26 cellular contexts compared by ENCODE assay signal in genomic region chr17:56173026-56173425, GRCh38. TPM values are rescaled to one million over a fixed set of nuclear protein-coding genes. Genes with fewer than 3 reads are reported as not detected.
DNase-seq lines count a peak whose midpoint lies in the region; ATAC-seq and TF ChIP-seq lines count a peak whose summit lies in the region.
"Had no signal": no experiment of that assay in that cellular context is flagged by ENCODE, and none has a peak within 500 bp of the region (broad histone marks: within the 10 kb centered on the region; RNA-seq: fewer than 3 reads in every experiment).

No MANE protein-coding gene starts in this region.

- ATAC-seq in heart right ventricle: peak in 5 of 8 donors; percentile 22 to 51 (median 38)
- ATAC-seq in HG02623 (IDR thresholded peaks at IDR 0.05; ENCODE audit: unreplicated experiment): no peak
- ATAC-seq: left colon had no signal

- H3K9ac ChIP-seq in Loucy (ENCODE audit: low read depth, low read length, poor library complexity, severe bottlenecking): no peak overlapping the region
- no peak overlapping the region for H3K9ac ChIP-seq in rectal smooth muscle tissue (ENCODE audit: low read length)

- H3K9me3 ChIP-seq in Loucy (ENCODE audit: insufficient read depth, low read depth, low read length) (no peaks in the 10 kb centered on the region), heart right ventricle (no peaks in the 10 kb centered on the region)
- H3K9me3 ChIP-seq: SJCRH30, upper lobe of right lung had no signal

- H2AFZ ChIP-seq in Loucy (ENCODE audit: low read length): 0 out of 2 replicates have a peak overlapping the region, but pooled peaks have one; percentile 78

- no peaks in the 10 kb centered on the region for H3K27me3 ChIP-seq in Loucy (ENCODE audit: insufficient read depth, low read length, poor library complexity, severe bottlenecking)
- H3K27me3 ChIP-seq in heart right ventricle: peaks cover 0 to 4% (median 0%) of the 10 kb centered on the region in 7 donors
- no peaks in the 10 kb centered on the region for H3K27me3 ChIP-seq in rectal smooth muscle tissue (ENCODE audit: control insufficient read depth, insufficient read depth, low read length)
- H3K27me3 ChIP-seq: SJCRH30, upper lobe of right lung had no signal

- H3K36me3 ChIP-seq in Loucy (ENCODE audit: insufficient read depth, low read length) (no peaks in the 10 kb centered on the region), heart right ventricle (no peaks in the 10 kb centered on the region), rectal smooth muscle tissue (ENCODE audit: control insufficient read depth, insufficient read depth, low read length) (no peaks in the 10 kb centered on the region)
- H3K36me3 ChIP-seq: SJCRH30, upper lobe of right lung had no signal

- intact Hi-C loops in heart right ventricle (cut with DNase I): no loop called here

- H4K20me1 ChIP-seq in Loucy (ENCODE audit: insufficient read depth, low read length, poor library complexity, severe bottlenecking): no peaks in the 10 kb centered on the region

- H3K9me2 ChIP-seq in Loucy (replicated peaks; ENCODE audit: low read depth, low read length): no peaks in the 10 kb centered on the region

- H3K4me1 ChIP-seq in Loucy (ENCODE audit: insufficient read depth, low read length, poor library complexity, severe bottlenecking) (peaks cover 27% of the 10 kb centered on the region), heart right ventricle (peaks cover 0 to 19% (median 0%) of the 10 kb centered on the region in 9 donors), rectal smooth muscle tissue (ENCODE audit: control insufficient read depth, insufficient read depth, low read length) (peaks cover 16% of the 10 kb centered on the region)
- H3K4me1 ChIP-seq: SJCRH30, upper lobe of right lung had no signal

- DNase-seq in NCI-H1092 treated with DMSO at 0.1 percent for 48 hours (lab: John Stamatoyannopoulos, UW) (peak; percentile 27), NCI-H1092 (lab: John Stamatoyannopoulos, UW) (no peak), heart right ventricle (no peak), NCI-H2196 treated with DMSO at 0.1 percent for 48 hours (lab: John Stamatoyannopoulos, UW; ENCODE audit: unreplicated experiment) (no peak)
- DNase-seq in activated CD4-positive, alpha-beta T cell treated with anti-CD3 and anti-CD28 coated beads, Interleukin-2, amount 50 U/mL, for 48 hours: no peak
- DNase-seq: activated effector memory CD4-positive, alpha-beta T cell treated with anti-CD3 and anti-CD28 coated beads, Interleukin-2, amount 50 U/mL, for 16 hours; activated naive CD8-positive, alpha-beta T cell treated with anti-CD3 and anti-CD28 coated beads, Interleukin-2, amount 10 ng/mL, durations not matched to agents 7 days and 5 days; AML-193; CD8-positive, alpha-beta memory T cell; Karpas-422; left colon; NCI-H1048; NCI-H2081; NK-92 treated with Interleukin-12 subunit alpha and Interleukin-12 subunit beta, amount 100 ng/mL, for 24 hours; stimulated activated CD4-positive, alpha-beta T cell treated with anti-CD3 and anti-CD28 coated beads, Interleukin-2, amount 100 ng/mL, for 24 hours had no signal

- H3K27ac ChIP-seq in heart right ventricle: peak overlapping the region in 1 of 10 donors; percentile 36
- peak overlapping the region; percentile 55 for H3K27ac ChIP-seq in rectal smooth muscle tissue (ENCODE audit: low read depth, low read length)
- H3K27ac ChIP-seq: SJCRH30, upper lobe of right lung had no signal

- no peak overlapping the region for H3K4me2 ChIP-seq in Loucy (ENCODE audit: low read depth, low read length, poor library complexity, severe bottlenecking)
- H3K4me2 ChIP-seq: smooth muscle cell had no signal

- no peaks in the 10 kb centered on the region for H3F3A ChIP-seq in Loucy (ENCODE audit: low read depth)

- H3K4me3 ChIP-seq in Loucy (ENCODE audit: low read length, poor library complexity, severe bottlenecking) (no peak overlapping the region), heart right ventricle (no peak overlapping the region), rectal smooth muscle tissue (ENCODE audit: low read length) (no peak overlapping the region)
- H3K4me3 ChIP-seq: SJCRH30, smooth muscle cell, upper lobe of right lung had no signal

- 82 to 84% methylated on average over 1 of the region's 1 CpG for WGBS in heart right ventricle, 2 donors

- H3K79me2 ChIP-seq in Loucy (ENCODE audit: insufficient read depth, low read length): no peaks in the 10 kb centered on the region

- TF ChIP-seq CTCF in Loucy (conservative IDR thresholded peaks at IDR 0.05; ENCODE audit: low read length): no peak
- no peak for TF ChIP-seq CTCF in heart right ventricle (IDR thresholded peaks at IDR 0.05)

RNA-seq across cellular contexts. Expression of gene ANKFN1, which starts 19.8 kb away (rescaled TPM):
- total RNA-seq in heart right ventricle: under 1 TPM in 1 of 10 donors, not detected in 9; 0.38 TPM
- polyA plus RNA-seq in heart right ventricle: under 1 TPM in 1 of 2 donors, not detected in 1; 0.01 TPM
- total RNA-seq: activated naive CD8-positive, alpha-beta T cell treated with anti-CD3 and anti-CD28 coated beads, Interleukin-2, amount 10 ng/mL, durations not matched to agents 7 days and 5 days; astrocyte; CD8-positive, alpha-beta memory T cell; epithelial cell of proximal tubule; H1; progenitor cell of endocrine pancreas; T-helper 1 cell treated with Interleukin-12 subunit alpha and Interleukin-12 subunit beta and Interleukin-4 antibody, amounts not matched to agents 30 ng/mL and 1 ng/mL, for 36 hours had no signal
- polyA plus RNA-seq: CD8-positive, alpha-beta memory T cell; H1 had no signal
